ENCODE assay signal across 7 cellular contexts in genomic region chr1:35268282-35269189, GRCh38. TPM values are rescaled to one million over a fixed set of nuclear protein-coding genes. Genes with fewer than 3 reads are reported as not detected.
DNase-seq lines count a peak whose midpoint lies in the region; ATAC-seq, FAIRE-seq and TF ChIP-seq lines count a peak whose summit lies in the region.

ZMYM4 (plus strand) TSS chr1:35268709; CDS start chr1:35269047, 338 bp downstream.

- ATAC-seq in HG03025 (IDR thresholded peaks at IDR 0.05; ENCODE audit: low FRiP score, unreplicated experiment) (peak; percentile 73), body of pancreas (peak; percentile 93)

- H3K4me1 ChIP-seq in body of pancreas: peaks cover 40% of the 10 kb centered on the region
- H3K4me1 ChIP-seq in sigmoid colon: peaks cover 0 to 46% (median 34%) of the 10 kb centered on the region in 4 donors

- peak within 1 kb of the TSS; percentile 89 to 94 for H3K4me3 ChIP-seq in body of pancreas
- peak within 1 kb of the TSS; percentile 89 to 99 (median 97) for H3K4me3 ChIP-seq in sigmoid colon

- H3K27me3 ChIP-seq in body of pancreas (no peaks in the 10 kb centered on the region), sigmoid colon (no peaks in the 10 kb centered on the region)

- 3 to 12% methylated on average over 9 to 57 of the region's 65 CpGs for WGBS in body of pancreas, 2 donors
- WGBS in sigmoid colon, 2 donors: 2% methylated on average over 65 of the region's 65 CpGs

- peak; percentile 29 to 57 (median 53) for TF ChIP-seq POLR2A in body of pancreas (IDR thresholded peaks at IDR 0.05)
- no peak for TF ChIP-seq POLR2A in sigmoid colon (IDR thresholded peaks at IDR 0.05)

- H3K27ac ChIP-seq in body of pancreas (peak within 1 kb of the TSS; percentile 74 to 94 (median 91)), sigmoid colon (peak within 1 kb of the TSS; percentile 84 to 95 (median 94))

- TF ChIP-seq CTCF in body of pancreas (IDR thresholded peaks at IDR 0.05): peak in 3 of 7 experiments; percentile 12 to 24 (median 19)
- no peak for TF ChIP-seq CTCF in sigmoid colon (IDR thresholded peaks at IDR 0.05)

- FAIRE-seq in GM18507 (lab: Jason Lieb, UNC) (peak; percentile 94), TTC549 (lab: Jason Lieb, UNC) (peak; percentile 58)

- H3K9me3 ChIP-seq in body of pancreas (no peaks in the 10 kb centered on the region), sigmoid colon (no peaks in the 10 kb centered on the region)

- TF ChIP-seq EP300 in sigmoid colon (IDR thresholded peaks at IDR 0.05): no peak

- DNase-seq in GM18507 (ENCODE audit: extremely low spot score, insufficient read length, low read depth) (peak; percentile 94), NCI-H2081 treated with DMSO at 0.1 percent for 48 hours (lab: John Stamatoyannopoulos, UW) (peak; percentile 83), body of pancreas (peak; percentile 93 to 97 (median 96)), iPS DF 4.7 (ENCODE audit: extremely low read depth, low spot score) (peak; percentile 76), sigmoid colon (peak; percentile 97)

- H3K36me3 ChIP-seq in body of pancreas (replicated peaks in 1 of 2; ENCODE audit: insufficient read depth in 1 of 2, low read depth in 2 of 2) (no peaks in the 10 kb centered on the region), sigmoid colon (no peaks in the 10 kb centered on the region)

- intact Hi-C loops in body of pancreas (cut with DNase I) (no loop called here), sigmoid colon (cut with DNase I) (loop anchor here (5.0 kb wide), 1 partner anchor 76 kb away; the partner anchor contains the start of gene SFPQ)

RNA-seq across cellular contexts. Expression of gene ZMYM4, which starts in this region (rescaled TPM):
- total RNA-seq in body of pancreas (10 to 100 TPM; 15.2 to 33.2 TPM), sigmoid colon (10 to 100 TPM; 36.7 to 46.0 (median 40.8) TPM)
- polyA plus RNA-seq in sigmoid colon: 10 to 100 TPM in 1 of 3 donors, 1 to 10 TPM in 2; 4.2 to 11.2 (median 4.2) TPM

Comparison
In these comparisons a context has a peak if more than half of its experiments do, and no peak if none do; other contexts are left out.
1. Peak in every context shown above with its lines: DNase-seq, ATAC-seq, H3K4me3 ChIP-seq and H3K27ac ChIP-seq.
2. POLR2A ChIP-seq: peak in body of pancreas (3 of 3); none in sigmoid colon (0 of 2).